In genomic region chr1:119554188-119554587, GRCh38 we compare ENCODE assay signal across 9 cellular contexts. TPM values are rescaled to one million over a fixed set of nuclear protein-coding genes. Genes with fewer than 3 reads are reported as not detected.
A peak's percentile ranks its signal among the peaks of the same experiment; 100 is the strongest.
DNase-seq lines count a peak whose midpoint lies in the region; ATAC-seq and TF ChIP-seq lines count a peak whose summit lies in the region.
"Had no signal": no experiment of that assay in that cellular context is flagged by ENCODE, and none has a peak within 500 bp of the region (broad histone marks: within the 10 kb centered on the region; RNA-seq: fewer than 3 reads in every experiment).

No MANE protein-coding gene starts in this region.

- intact Hi-C loops in colonic mucosa (cut with DNase I) (no loop called here), Calu3 (cut with micrococcal nuclease; ENCODE audit: unreplicated experiment) (no loop called here)

- peaks cover 48% of the 10 kb centered on the region for H3K4me1 Mint-ChIP-seq in nephron
- H3K4me1 Mint-ChIP-seq in effector memory CD8-positive, alpha-beta T cell (ENCODE audit: low read depth in 2 of 2), result no peaks in the 10 kb centered on the region
- no peaks in the 10 kb centered on the region for H3K4me1 Mint-ChIP-seq in Calu3 (ENCODE audit: low read depth, unreplicated experiment)

- H3K27ac Mint-ChIP-seq in nephron, result peak overlapping the region in 1 of 3 experiments; percentile 90
- H3K27ac Mint-ChIP-seq in effector memory CD8-positive, alpha-beta T cell, result no peak overlapping the region
- no peak overlapping the region for H3K27ac Mint-ChIP-seq in Calu3 (ENCODE audit: unreplicated experiment)

- no peaks in the 10 kb centered on the region for H3K9me3 Mint-ChIP-seq in nephron
- no peaks in the 10 kb centered on the region for H3K9me3 Mint-ChIP-seq in effector memory CD8-positive, alpha-beta T cell
- no peaks in the 10 kb centered on the region for H3K9me3 Mint-ChIP-seq in Calu3 (ENCODE audit: low read depth, unreplicated experiment)

- TF ChIP-seq CTCF in colonic mucosa (IDR thresholded peaks at IDR 0.05) (no peak), nephron (IDR thresholded peaks at IDR 0.05; ENCODE audit: unreplicated experiment in 3 of 3) (no peak), Calu3 (IDR thresholded peaks at IDR 0.05; ENCODE audit: unreplicated experiment) (no peak)

- DNase-seq in DMS79 (lab: John Stamatoyannopoulos, UW), result peak; percentile 86
- peak; percentile 63 for DNase-seq in NCI-H2081 treated with DMSO at 0.1 percent for 48 hours (lab: John Stamatoyannopoulos, UW)
- DNase-seq in colonic mucosa, result peak; percentile 22
- DNase-seq in NCI-H1694 treated with DMSO at 0.1 percent for 48 hours (lab: John Stamatoyannopoulos, UW), result no peak
- DNase-seq in effector memory CD8-positive, alpha-beta T cell, result no peak
- no peak for DNase-seq in Calu3
- no peak for DNase-seq in SKM-1 treated with dmso at 0.1 percent for 144 hours (lab: John Stamatoyannopoulos, UW; ENCODE audit: unreplicated experiment)

- BruUV-seq in Calu3 (replicated peaks; lab: Mats Ljungman, UMichigan), result no TSS peak

- H3K4me3 ChIP-seq in colonic mucosa, result no peak overlapping the region

- no peak overlapping the region for H3K9ac ChIP-seq in colonic mucosa (ENCODE audit: low read depth in 2 of 2, low read length in 2 of 2)

- no peaks in the 10 kb centered on the region for H3K4me1 ChIP-seq in colonic mucosa

- no peaks in the 10 kb centered on the region for H3K27me3 ChIP-seq in colonic mucosa
- H3K27me3 ChIP-seq: foreskin keratinocyte had no signal

- no peaks in the 10 kb centered on the region for H3K9me3 ChIP-seq in colonic mucosa

- no peaks in the 10 kb centered on the region for H3K36me3 Mint-ChIP-seq in nephron (ENCODE audit: low read depth)
- no peaks in the 10 kb centered on the region for H3K36me3 Mint-ChIP-seq in effector memory CD8-positive, alpha-beta T cell (ENCODE audit: insufficient read depth)
- H3K36me3 Mint-ChIP-seq in Calu3 (ENCODE audit: insufficient read depth, unreplicated experiment), result no peaks in the 10 kb centered on the region

- CTCF ChIA-PET in Calu3 (lab: Charles Lee), result no interaction called here

- H3K36me3 ChIP-seq in colonic mucosa, result no peaks in the 10 kb centered on the region

- no peak for ATAC-seq in effector memory CD8-positive, alpha-beta T cell (replicated peaks)

- H3K27me3 Mint-ChIP-seq in nephron (ENCODE audit: low read depth) (peaks cover 4% of the 10 kb centered on the region), Calu3 (ENCODE audit: unreplicated experiment) (no peaks in the 10 kb centered on the region)
- no peaks in the 10 kb centered on the region for H3K27me3 Mint-ChIP-seq in effector memory CD8-positive, alpha-beta T cell

- H3K27ac ChIP-seq in colonic mucosa, result no peak overlapping the region
- H3K27ac ChIP-seq: foreskin keratinocyte had no signal

- H3K4me3 Mint-ChIP-seq in nephron (peak overlapping the region; percentile 13 to 37 (median 22)), Calu3 (ENCODE audit: low read depth, unreplicated experiment) (no peak overlapping the region)
- no peak overlapping the region for H3K4me3 Mint-ChIP-seq in effector memory CD8-positive, alpha-beta T cell

RNA-seq across cellular contexts. Expression of gene HSD3B1, which starts 47.2 kb away (rescaled TPM):
- total RNA-seq in colonic mucosa (under 1 TPM in 1 of 2 donors, not detected in 1; 0.72 TPM), Calu3 (2022) (not detected in 2 replicates)
- total RNA-seq: foreskin keratinocyte had no signal

Comparison
In these comparisons a context has a peak if more than half of its experiments do, and no peak if none do; other contexts are left out.
1. DNase-seq: peak in DMS79 (single experiment), NCI-H2081 treated with DMSO at 0.1 percent for 48 hours (single experiment) and colonic mucosa (single experiment); none in NCI-H1694 treated with DMSO at 0.1 percent for 48 hours (single experiment), effector memory CD8-positive, alpha-beta T cell (0 of 3), Calu3 (single experiment) and SKM-1 treated with dmso at 0.1 percent for 144 hours (single experiment).
2. H3K4me3 Mint-ChIP-seq: peak in nephron (3 of 3); none in effector memory CD8-positive, alpha-beta T cell (0 of 2) and Calu3 (single experiment).